Comparison of ENCODE assay signal across 1 cellular context in the genomic region with DNA sequence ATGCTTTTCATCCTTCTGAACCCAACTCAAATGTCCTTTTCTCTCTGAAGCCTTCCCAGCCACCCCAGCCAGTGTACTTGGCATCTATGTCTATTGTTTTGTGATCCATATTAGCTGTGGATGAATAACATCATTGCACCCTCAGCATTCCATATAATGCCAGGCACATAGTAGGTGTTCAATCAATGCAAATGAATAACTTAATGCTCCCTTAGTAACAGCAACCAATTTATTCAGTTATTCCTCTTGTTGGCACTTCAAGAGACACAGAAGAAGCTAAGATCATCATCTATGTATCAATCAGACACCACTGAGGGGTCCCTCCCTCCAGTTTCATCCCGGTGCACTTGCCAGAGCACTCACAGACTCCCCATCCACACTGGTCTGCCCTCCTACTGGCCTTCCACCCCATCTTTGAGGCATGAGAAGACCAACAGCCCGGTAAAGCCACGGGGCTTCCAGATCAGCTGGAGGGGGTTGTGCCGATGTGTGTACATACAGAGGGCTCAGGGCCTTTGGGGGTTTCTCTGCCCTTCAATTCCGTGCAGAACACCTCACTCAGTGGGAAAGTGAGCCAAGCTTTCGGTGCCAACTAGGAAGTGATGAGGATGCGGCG.
TF ChIP-seq lines count a peak whose summit lies in the region.

No MANE protein-coding gene starts in this region.

TF ChIP-seq in K562, 482 proteins besides CTCF, POLR2A, EP300 and RAD21 (continued from another document):
- TF ChIP-seq, protein P1, sequence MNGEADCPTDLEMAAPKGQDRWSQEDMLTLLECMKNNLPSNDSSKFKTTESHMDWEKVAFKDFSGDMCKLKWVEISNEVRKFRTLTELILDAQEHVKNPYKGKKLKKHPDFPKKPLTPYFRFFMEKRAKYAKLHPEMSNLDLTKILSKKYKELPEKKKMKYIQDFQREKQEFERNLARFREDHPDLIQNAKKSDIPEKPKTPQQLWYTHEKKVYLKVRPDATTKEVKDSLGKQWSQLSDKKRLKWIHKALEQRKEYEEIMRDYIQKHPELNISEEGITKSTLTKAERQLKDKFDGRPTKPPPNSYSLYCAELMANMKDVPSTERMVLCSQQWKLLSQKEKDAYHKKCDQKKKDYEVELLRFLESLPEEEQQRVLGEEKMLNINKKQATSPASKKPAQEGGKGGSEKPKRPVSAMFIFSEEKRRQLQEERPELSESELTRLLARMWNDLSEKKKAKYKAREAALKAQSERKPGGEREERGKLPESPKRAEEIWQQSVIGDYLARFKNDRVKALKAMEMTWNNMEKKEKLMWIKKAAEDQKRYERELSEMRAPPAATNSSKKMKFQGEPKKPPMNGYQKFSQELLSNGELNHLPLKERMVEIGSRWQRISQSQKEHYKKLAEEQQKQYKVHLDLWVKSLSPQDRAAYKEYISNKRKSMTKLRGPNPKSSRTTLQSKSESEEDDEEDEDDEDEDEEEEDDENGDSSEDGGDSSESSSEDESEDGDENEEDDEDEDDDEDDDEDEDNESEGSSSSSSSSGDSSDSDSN (IDR thresholded peaks at IDR 0.05; ENCODE audit: borderline replicate concordance in 1 of 2, low read depth in 2 of 2, low read length in 2 of 2) = 0 out of 4 replicates have a peak, but pooled peaks of 1 of the 2 experiments have one; percentile 33
